In the genomic region with DNA sequence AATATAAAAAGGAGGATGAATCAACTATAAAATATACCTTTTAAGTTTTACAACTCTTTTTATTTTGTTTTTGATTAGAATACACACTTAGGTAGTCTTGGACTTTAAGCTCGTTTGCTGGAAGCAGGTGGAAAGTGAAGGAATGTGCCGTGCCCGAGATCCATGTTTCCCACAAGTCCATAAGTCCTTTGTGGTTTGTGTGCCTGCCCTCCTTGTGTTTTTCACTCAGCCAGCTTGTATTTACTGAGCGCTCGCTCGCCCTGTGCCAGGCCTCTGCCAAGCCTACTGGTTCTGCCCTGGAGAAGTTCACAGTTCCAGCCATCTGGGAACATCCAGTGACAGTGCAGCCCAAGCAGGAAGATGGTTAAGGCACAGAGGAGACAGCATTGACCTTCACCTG, we compare ENCODE assay signal across 1 cellular context.
TF ChIP-seq lines count a peak whose summit lies in the region.

No MANE protein-coding gene starts in this region.

TF ChIP-seq in HepG2, 621 proteins besides CTCF, POLR2A, EP300 and RAD21 (continued from another document):
- TF ChIP-seq, protein P1, sequence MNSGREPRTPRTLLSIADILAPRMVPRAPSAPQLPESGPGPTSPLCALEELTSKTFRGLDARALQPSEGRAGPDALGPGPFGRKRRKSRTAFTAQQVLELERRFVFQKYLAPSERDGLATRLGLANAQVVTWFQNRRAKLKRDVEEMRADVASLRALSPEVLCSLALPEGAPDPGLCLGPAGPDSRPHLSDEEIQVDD (CRISPR knock-in tag; IDR thresholded peaks at IDR 0.05; ENCODE audit: borderline replicate concordance), result no peak
- TF ChIP-seq HNF4A (CRISPR knock-in tag; IDR thresholded peaks at IDR 0.05), result peak; percentile 57; the same call in 1 of the 2 replicates
- no peak for TF ChIP-seq ZNF546 (CRISPR knock-in tag; conservative IDR thresholded peaks at IDR 0.05)
- no peak for TF ChIP-seq ZFP36 (IDR thresholded peaks at IDR 0.05; ENCODE audit: borderline replicate concordance, low read depth, low read length, partially characterized antibody)
- TF ChIP-seq, protein P2, sequence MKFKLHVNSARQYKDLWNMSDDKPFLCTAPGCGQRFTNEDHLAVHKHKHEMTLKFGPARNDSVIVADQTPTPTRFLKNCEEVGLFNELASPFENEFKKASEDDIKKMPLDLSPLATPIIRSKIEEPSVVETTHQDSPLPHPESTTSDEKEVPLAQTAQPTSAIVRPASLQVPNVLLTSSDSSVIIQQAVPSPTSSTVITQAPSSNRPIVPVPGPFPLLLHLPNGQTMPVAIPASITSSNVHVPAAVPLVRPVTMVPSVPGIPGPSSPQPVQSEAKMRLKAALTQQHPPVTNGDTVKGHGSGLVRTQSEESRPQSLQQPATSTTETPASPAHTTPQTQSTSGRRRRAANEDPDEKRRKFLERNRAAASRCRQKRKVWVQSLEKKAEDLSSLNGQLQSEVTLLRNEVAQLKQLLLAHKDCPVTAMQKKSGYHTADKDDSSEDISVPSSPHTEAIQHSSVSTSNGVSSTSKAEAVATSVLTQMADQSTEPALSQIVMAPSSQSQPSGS (CRISPR knock-in tag; IDR thresholded peaks at IDR 0.05), result no peak
- TF ChIP-seq, protein P3, sequence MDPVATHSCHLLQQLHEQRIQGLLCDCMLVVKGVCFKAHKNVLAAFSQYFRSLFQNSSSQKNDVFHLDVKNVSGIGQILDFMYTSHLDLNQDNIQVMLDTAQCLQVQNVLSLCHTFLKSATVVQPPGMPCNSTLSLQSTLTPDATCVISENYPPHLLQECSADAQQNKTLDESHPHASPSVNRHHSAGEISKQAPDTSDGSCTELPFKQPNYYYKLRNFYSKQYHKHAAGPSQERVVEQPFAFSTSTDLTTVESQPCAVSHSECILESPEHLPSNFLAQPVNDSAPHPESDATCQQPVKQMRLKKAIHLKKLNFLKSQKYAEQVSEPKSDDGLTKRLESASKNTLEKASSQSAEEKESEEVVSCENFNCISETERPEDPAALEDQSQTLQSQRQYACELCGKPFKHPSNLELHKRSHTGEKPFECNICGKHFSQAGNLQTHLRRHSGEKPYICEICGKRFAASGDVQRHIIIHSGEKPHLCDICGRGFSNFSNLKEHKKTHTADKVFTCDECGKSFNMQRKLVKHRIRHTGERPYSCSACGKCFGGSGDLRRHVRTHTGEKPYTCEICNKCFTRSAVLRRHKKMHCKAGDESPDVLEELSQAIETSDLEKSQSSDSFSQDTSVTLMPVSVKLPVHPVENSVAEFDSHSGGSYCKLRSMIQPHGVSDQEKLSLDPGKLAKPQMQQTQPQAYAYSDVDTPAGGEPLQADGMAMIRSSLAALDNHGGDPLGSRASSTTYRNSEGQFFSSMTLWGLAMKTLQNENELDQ (CRISPR knock-in tag; IDR thresholded peaks at IDR 0.05; ENCODE audit: borderline replicate concordance), result no peak
- no peak for TF ChIP-seq MXI1 (IDR thresholded peaks at IDR 0.05; ENCODE audit: borderline replicate concordance, low read depth, low read length)
- no peak for TF ChIP-seq ZFAT (CRISPR knock-in tag; conservative IDR thresholded peaks at IDR 0.05)
- TF ChIP-seq CEBPG (CRISPR knock-in tag; IDR thresholded peaks at IDR 0.05), result no peak
- no peak for TF ChIP-seq ATF1 (CRISPR knock-in tag; IDR thresholded peaks at IDR 0.05)
- no peak for TF ChIP-seq TSC22D2 (CRISPR knock-in tag; IDR thresholded peaks at IDR 0.05; ENCODE audit: borderline replicate concordance)
- no peak for TF ChIP-seq ZIK1 (CRISPR knock-in tag; IDR thresholded peaks at IDR 0.05; ENCODE audit: borderline replicate concordance, low read depth)
- 0 out of 2 replicates have a peak, but pooled peaks have one; percentile 26 for TF ChIP-seq SPEN (CRISPR knock-in tag; IDR thresholded peaks at IDR 0.05; ENCODE audit: low read depth)
- no peak for TF ChIP-seq ELF3 (CRISPR knock-in tag; IDR thresholded peaks at IDR 0.05)
- TF ChIP-seq ELF1 (CRISPR knock-in tag; IDR thresholded peaks at IDR 0.05), result no peak
- TF ChIP-seq, protein P4, sequence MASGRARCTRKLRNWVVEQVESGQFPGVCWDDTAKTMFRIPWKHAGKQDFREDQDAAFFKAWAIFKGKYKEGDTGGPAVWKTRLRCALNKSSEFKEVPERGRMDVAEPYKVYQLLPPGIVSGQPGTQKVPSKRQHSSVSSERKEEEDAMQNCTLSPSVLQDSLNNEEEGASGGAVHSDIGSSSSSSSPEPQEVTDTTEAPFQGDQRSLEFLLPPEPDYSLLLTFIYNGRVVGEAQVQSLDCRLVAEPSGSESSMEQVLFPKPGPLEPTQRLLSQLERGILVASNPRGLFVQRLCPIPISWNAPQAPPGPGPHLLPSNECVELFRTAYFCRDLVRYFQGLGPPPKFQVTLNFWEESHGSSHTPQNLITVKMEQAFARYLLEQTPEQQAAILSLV (CRISPR knock-in tag; IDR thresholded peaks at IDR 0.05; ENCODE audit: borderline replicate concordance), result 0 out of 2 replicates have a peak, but pooled peaks have one; percentile 25
- no peak for TF ChIP-seq KLF12 (CRISPR knock-in tag; IDR thresholded peaks at IDR 0.05; ENCODE audit: borderline replicate concordance)
- TF ChIP-seq, protein P5, sequence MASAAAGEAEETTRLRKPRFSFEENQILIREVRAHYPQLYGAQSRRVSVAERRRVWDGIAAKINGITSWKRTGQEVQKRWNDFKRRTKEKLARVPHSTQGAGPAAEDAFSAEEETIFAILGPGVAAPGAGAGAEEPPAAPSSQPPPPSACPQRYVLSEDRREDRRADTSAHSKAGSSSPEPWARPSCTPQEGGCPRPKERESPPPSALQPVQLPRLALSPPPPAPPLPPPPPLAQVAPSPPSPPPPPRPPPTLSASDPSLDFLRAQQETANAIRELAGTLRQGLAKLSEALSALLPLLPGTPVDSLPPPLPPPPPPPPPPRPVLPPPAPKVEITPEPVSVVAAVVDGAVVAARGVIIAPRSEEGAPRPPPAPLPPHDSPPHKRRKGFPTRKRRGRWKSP (CRISPR knock-in tag; IDR thresholded peaks at IDR 0.05), result no peak
- TF ChIP-seq HOXA3 (CRISPR knock-in tag; IDR thresholded peaks at IDR 0.05), result no peak
- TF ChIP-seq ZBTB3 (CRISPR knock-in tag; IDR thresholded peaks at IDR 0.05; ENCODE audit: borderline replicate concordance, low read depth), result no peak
- TF ChIP-seq, protein P6, sequence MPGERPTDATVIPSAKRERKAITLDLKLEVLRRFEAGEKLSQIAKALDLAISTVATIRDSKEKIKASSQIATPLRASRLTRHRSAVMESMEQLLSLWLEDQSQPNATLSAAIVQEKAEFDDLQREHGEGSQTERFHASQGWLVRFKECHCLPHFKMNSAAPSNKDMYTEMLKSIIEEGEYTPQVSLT (CRISPR knock-in tag; IDR thresholded peaks at IDR 0.05; ENCODE audit: borderline replicate concordance, low read depth), result no peak
- no peak for TF ChIP-seq TEAD2 (CRISPR knock-in tag; IDR thresholded peaks at IDR 0.05)
- TF ChIP-seq, protein P7, sequence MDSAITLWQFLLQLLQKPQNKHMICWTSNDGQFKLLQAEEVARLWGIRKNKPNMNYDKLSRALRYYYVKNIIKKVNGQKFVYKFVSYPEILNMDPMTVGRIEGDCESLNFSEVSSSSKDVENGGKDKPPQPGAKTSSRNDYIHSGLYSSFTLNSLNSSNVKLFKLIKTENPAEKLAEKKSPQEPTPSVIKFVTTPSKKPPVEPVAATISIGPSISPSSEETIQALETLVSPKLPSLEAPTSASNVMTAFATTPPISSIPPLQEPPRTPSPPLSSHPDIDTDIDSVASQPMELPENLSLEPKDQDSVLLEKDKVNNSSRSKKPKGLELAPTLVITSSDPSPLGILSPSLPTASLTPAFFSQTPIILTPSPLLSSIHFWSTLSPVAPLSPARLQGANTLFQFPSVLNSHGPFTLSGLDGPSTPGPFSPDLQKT (CRISPR knock-in tag; IDR thresholded peaks at IDR 0.05; ENCODE audit: borderline replicate concordance), result no peak
- no peak for TF ChIP-seq SMC3 (IDR thresholded peaks at IDR 0.05; ENCODE audit: low read length)
- TF ChIP-seq ZNF562 (CRISPR knock-in tag; IDR thresholded peaks at IDR 0.05; ENCODE audit: borderline replicate concordance), result no peak
- TF ChIP-seq HCFC1 (IDR thresholded peaks at IDR 0.05; ENCODE audit: low read depth, low read length), result no peak
- TF ChIP-seq KDM5B (CRISPR knock-in tag; IDR thresholded peaks at IDR 0.05; ENCODE audit: borderline replicate concordance), result no peak
- TF ChIP-seq, protein P8, sequence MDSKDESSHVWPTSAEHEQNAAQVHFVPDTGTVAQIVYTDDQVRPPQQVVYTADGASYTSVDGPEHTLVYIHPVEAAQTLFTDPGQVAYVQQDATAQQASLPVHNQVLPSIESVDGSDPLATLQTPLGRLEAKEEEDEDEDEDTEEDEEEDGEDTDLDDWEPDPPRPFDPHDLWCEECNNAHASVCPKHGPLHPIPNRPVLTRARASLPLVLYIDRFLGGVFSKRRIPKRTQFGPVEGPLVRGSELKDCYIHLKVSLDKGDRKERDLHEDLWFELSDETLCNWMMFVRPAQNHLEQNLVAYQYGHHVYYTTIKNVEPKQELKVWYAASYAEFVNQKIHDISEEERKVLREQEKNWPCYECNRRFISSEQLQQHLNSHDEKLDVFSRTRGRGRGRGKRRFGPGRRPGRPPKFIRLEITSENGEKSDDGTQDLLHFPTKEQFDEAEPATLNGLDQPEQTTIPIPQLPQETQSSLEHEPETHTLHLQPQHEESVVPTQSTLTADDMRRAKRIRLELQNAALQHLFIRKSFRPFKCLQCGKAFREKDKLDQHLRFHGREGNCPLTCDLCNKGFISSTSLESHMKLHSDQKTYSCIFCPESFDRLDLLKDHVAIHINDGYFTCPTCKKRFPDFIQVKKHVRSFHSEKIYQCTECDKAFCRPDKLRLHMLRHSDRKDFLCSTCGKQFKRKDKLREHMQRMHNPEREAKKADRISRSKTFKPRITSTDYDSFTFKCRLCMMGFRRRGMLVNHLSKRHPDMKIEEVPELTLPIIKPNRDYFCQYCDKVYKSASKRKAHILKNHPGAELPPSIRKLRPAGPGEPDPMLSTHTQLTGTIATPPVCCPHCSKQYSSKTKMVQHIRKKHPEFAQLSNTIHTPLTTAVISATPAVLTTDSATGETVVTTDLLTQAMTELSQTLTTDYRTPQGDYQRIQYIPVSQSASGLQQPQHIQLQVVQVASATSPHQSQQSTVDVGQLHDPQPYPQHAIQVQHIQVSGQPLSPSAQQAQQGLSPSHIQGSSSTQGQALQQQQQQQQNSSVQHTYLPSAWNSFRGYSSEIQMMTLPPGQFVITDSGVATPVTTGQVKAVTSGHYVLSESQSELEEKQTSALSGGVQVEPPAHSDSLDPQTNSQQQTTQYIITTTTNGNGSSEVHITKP (CRISPR knock-in tag; IDR thresholded peaks at IDR 0.05; ENCODE audit: low read depth), result no peak
- TF ChIP-seq RBM39 (IDR thresholded peaks at IDR 0.05; ENCODE audit: low read depth, low read length, poor library complexity, severe bottlenecking), result no peak
- TF ChIP-seq, protein P9, sequence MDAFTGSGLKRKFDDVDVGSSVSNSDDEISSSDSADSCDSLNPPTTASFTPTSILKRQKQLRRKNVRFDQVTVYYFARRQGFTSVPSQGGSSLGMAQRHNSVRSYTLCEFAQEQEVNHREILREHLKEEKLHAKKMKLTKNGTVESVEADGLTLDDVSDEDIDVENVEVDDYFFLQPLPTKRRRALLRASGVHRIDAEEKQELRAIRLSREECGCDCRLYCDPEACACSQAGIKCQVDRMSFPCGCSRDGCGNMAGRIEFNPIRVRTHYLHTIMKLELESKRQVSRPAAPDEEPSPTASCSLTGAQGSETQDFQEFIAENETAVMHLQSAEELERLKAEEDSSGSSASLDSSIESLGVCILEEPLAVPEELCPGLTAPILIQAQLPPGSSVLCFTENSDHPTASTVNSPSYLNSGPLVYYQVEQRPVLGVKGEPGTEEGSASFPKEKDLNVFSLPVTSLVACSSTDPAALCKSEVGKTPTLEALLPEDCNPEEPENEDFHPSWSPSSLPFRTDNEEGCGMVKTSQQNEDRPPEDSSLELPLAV (CRISPR knock-in tag; conservative IDR thresholded peaks at IDR 0.05; ENCODE audit: low read depth), result no peak
- 0 out of 2 replicates have a peak, but pooled peaks have one; percentile 30 for TF ChIP-seq ZSCAN25 (CRISPR knock-in tag; IDR thresholded peaks at IDR 0.05)
- no peak for TF ChIP-seq ZNF777 (CRISPR knock-in tag; IDR thresholded peaks at IDR 0.05)
- TF ChIP-seq, protein P10, sequence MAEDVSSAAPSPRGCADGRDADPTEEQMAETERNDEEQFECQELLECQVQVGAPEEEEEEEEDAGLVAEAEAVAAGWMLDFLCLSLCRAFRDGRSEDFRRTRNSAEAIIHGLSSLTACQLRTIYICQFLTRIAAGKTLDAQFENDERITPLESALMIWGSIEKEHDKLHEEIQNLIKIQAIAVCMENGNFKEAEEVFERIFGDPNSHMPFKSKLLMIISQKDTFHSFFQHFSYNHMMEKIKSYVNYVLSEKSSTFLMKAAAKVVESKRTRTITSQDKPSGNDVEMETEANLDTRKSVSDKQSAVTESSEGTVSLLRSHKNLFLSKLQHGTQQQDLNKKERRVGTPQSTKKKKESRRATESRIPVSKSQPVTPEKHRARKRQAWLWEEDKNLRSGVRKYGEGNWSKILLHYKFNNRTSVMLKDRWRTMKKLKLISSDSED (CRISPR knock-in tag; IDR thresholded peaks at IDR 0.05), result no peak
- TF ChIP-seq ZNF496 (CRISPR knock-in tag; IDR thresholded peaks at IDR 0.05; ENCODE audit: insufficient replicate concordance), result no peak
- TF ChIP-seq CENPT (CRISPR knock-in tag; IDR thresholded peaks at IDR 0.05; ENCODE audit: low read depth), result no peak
- TF ChIP-seq SETDB1 (CRISPR knock-in tag; IDR thresholded peaks at IDR 0.05; ENCODE audit: borderline replicate concordance), result no peak
TF ChIP-seq in HepG2: peak in this region for 12.
